28 cellular contexts compared by ENCODE assay signal in genomic region chr20:60820918-60821317, GRCh38.
DNase-seq lines count a peak whose midpoint lies in the region; ATAC-seq and TF ChIP-seq lines count a peak whose summit lies in the region.
"Had no signal": no experiment of that assay in that cellular context is flagged by ENCODE, and none has a peak within 500 bp of the region (broad histone marks: within the 10 kb centered on the region; RNA-seq: fewer than 3 reads in every experiment).

No MANE protein-coding gene starts in this region.

- H3K4me1 Mint-ChIP-seq in activated CD8-positive, alpha-beta T cell treated with anti-CD3 and anti-CD28 coated beads for 36 hours (ENCODE audit: low read depth) = no peaks in the 10 kb centered on the region
- H3K4me1 Mint-ChIP-seq: GM23338 had no signal

- H3K27me3 Mint-ChIP-seq in activated CD8-positive, alpha-beta T cell treated with anti-CD3 and anti-CD28 coated beads for 36 hours = peaks cover 5% of the 10 kb centered on the region

- H4K20me1 ChIP-seq in BLaER1 = no peaks in the 10 kb centered on the region

- peaks cover 32% of the 10 kb centered on the region for H3K4me1 ChIP-seq in BLaER1
- H3K4me1 ChIP-seq: ascending aorta, sigmoid colon, stomach, uterus had no signal

- no peaks in the 10 kb centered on the region for H3K27me3 ChIP-seq in BLaER1
- H3K27me3 ChIP-seq: ascending aorta, uterus had no signal

- H3K27ac ChIP-seq in BLaER1 = no peak overlapping the region
- H3K27ac ChIP-seq: ascending aorta, neutrophil, sigmoid colon, stomach, uterus had no signal

- no peak overlapping the region for H3K4me3 Mint-ChIP-seq in activated CD8-positive, alpha-beta T cell treated with anti-CD3 and anti-CD28 coated beads for 36 hours
- H3K4me3 Mint-ChIP-seq: CD8-positive, alpha-beta memory T cell; GM23338; naive thymus-derived CD4-positive, alpha-beta T cell had no signal

- DNase-seq in activated CD4-positive, alpha-beta T cell treated with anti-CD3 and anti-CD28 coated beads for 48 hours = peak; percentile 24
- DNase-seq in activated CD4-positive, alpha-beta T cell treated with anti-CD3 and anti-CD28 coated beads, Interleukin-2, amount 50 U/mL, for 1 hour = no peak
- peak; percentile 90 for DNase-seq in Jurkat, Clone E6-1 (ENCODE audit: low read depth, low spot score)
- DNase-seq in activated CD8-positive, alpha-beta T cell treated with anti-CD3 and anti-CD28 coated beads for 36 hours = peak; percentile 41
- DNase-seq in OCI-M2 (lab: John Stamatoyannopoulos, UW; ENCODE audit: unreplicated experiment) (no peak), putamen (ENCODE audit: low spot score) (no peak)
- DNase-seq: AML-193; CD8-positive, alpha-beta memory T cell; EL; hippocampal formation; IMR-90; naive thymus-derived CD4-positive, alpha-beta T cell; NCI-H1105 treated with DMSO at 0.1 percent for 48 hours; NCI-H2171 treated with DMSO at 0.1 percent for 48 hours; NCI-H510A; SHP77; sigmoid colon; stomach; uterus had no signal

- H3K36me3 Mint-ChIP-seq in activated CD8-positive, alpha-beta T cell treated with anti-CD3 and anti-CD28 coated beads for 36 hours (ENCODE audit: low read depth) = no peaks in the 10 kb centered on the region
- H3K36me3 Mint-ChIP-seq: CD8-positive, alpha-beta memory T cell; naive thymus-derived CD4-positive, alpha-beta T cell had no signal

- POLR2A ChIA-PET in activated CD8-positive, alpha-beta T cell treated with anti-CD3 and anti-CD28 coated beads for 36 hours (lab: Charles Lee) = no interaction called here

- H3K9me3 Mint-ChIP-seq in activated CD8-positive, alpha-beta T cell treated with anti-CD3 and anti-CD28 coated beads for 36 hours = no peaks in the 10 kb centered on the region

- no peak for ATAC-seq in activated CD8-positive, alpha-beta T cell treated with anti-CD3 and anti-CD28 coated beads for 36 hours
- ATAC-seq in HG02610 (IDR thresholded peaks at IDR 0.05; ENCODE audit: unreplicated experiment) = no peak
- ATAC-seq: activated CD4-positive, CD25-positive, alpha-beta regulatory T cell treated with anti-CD3 and anti-CD28 coated beads, Interleukin-2, amount 50 U/mL, for 24 hours; GM23338; naive thymus-derived CD4-positive, alpha-beta T cell; Panc1 had no signal

- no peaks in the 10 kb centered on the region for H3K36me3 ChIP-seq in BLaER1
- H3K36me3 ChIP-seq: ascending aorta, neutrophil, sigmoid colon, stomach, uterus had no signal

- intact Hi-C loops in activated CD8-positive, alpha-beta T cell treated with anti-CD3 and anti-CD28 coated beads for 36 hours (cut with micrococcal nuclease) = no loop called here

- H3K27ac Mint-ChIP-seq in activated CD8-positive, alpha-beta T cell treated with anti-CD3 and anti-CD28 coated beads for 36 hours = no peak overlapping the region
- H3K27ac Mint-ChIP-seq: CD8-positive, alpha-beta memory T cell; GM23338; naive thymus-derived CD4-positive, alpha-beta T cell; progenitor cell of endocrine pancreas had no signal

- H3K4me2 ChIP-seq in BLaER1 = peak overlapping the region; percentile 56
- H3K4me2 ChIP-seq: GM23338 had no signal

- peaks cover 13% of the 10 kb centered on the region for H3K9me3 ChIP-seq in BLaER1
- H3K9me3 ChIP-seq: ascending aorta, neutrophil, sigmoid colon, stomach, uterus had no signal

- no peak overlapping the region for H3K9ac ChIP-seq in BLaER1

- H3K4me3 ChIP-seq in BLaER1 = no peak overlapping the region
- H3K4me3 ChIP-seq in Jurkat, Clone E6-1 (ENCODE audit: low read length) = no peak overlapping the region
- H3K4me3 ChIP-seq: ascending aorta, GM23338, lung, sigmoid colon, stomach, uterus had no signal

- CTCF ChIA-PET in activated CD8-positive, alpha-beta T cell treated with anti-CD3 and anti-CD28 coated beads for 36 hours (lab: Charles Lee) = no interaction called here

- TF ChIP-seq CTCF in activated CD8-positive, alpha-beta T cell treated with anti-CD3 and anti-CD28 coated beads for 36 hours (IDR thresholded peaks at IDR 0.05) = no peak

Comparison
In these comparisons a context has a peak if more than half of its experiments do, and no peak if none do; other contexts are left out.
1. DNase-seq: peak in activated CD4-positive, alpha-beta T cell treated with anti-CD3 and anti-CD28 coated beads for 48 hours (single experiment), Jurkat, Clone E6-1 (single experiment) and activated CD8-positive, alpha-beta T cell treated with anti-CD3 and anti-CD28 coated beads for 36 hours (single experiment); none in activated CD4-positive, alpha-beta T cell treated with anti-CD3 and anti-CD28 coated beads, Interleukin-2, amount 50 U/mL, for 1 hour (single experiment), OCI-M2 (single experiment) and putamen (single experiment).